In the genomic region with DNA sequence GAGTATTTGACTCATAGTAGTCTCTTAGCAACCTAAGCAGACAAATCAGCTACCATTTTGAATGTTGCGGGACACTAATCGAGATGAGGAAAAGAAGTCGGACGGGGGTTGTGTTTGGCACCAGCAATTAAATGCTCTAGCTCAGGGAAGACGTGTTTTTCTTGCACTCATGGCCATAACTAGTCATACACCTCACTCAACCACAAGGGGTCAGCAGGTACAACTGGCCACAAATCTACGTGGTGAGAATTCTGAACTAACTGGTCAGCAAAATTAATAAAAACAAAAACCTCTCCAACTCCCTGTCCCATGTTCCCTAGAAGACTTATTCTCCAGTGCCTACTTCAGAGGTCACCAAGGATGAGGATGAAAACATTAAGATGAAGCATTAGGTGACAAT, we compare ENCODE assay signal across 17 cellular contexts.
DNase-seq lines count a peak whose midpoint lies in the region; ATAC-seq and TF ChIP-seq lines count a peak whose summit lies in the region.
"Had no signal": no experiment of that assay in that cellular context is flagged by ENCODE, and none has a peak within 500 bp of the region (broad histone marks: within the 10 kb centered on the region; RNA-seq: fewer than 3 reads in every experiment).

No MANE protein-coding gene starts in this region.

- TF ChIP-seq POLR2A in upper lobe of left lung (IDR thresholded peaks at IDR 0.05) = no peak

- H2AFZ ChIP-seq in GM23338 (no peak overlapping the region), neural progenitor cell (replicated peaks) (no peak overlapping the region)
- H2AFZ ChIP-seq: parathyroid adenoma had no signal

- no peak overlapping the region for H3K9ac ChIP-seq in endodermal cell (ENCODE audit: extremely low read depth, low read length, poor library complexity, severe bottlenecking)
- H3K9ac ChIP-seq in neural progenitor cell = no peak overlapping the region
- H3K9ac ChIP-seq: BLaER1, parathyroid adenoma had no signal

- no peak overlapping the region for H3K27ac Mint-ChIP-seq in GM23338
- H3K27ac Mint-ChIP-seq in endodermal cell = no peak overlapping the region
- H3K27ac Mint-ChIP-seq in neural progenitor cell = no peak overlapping the region

- H3K36me3 ChIP-seq in GM23338 (ENCODE audit: insufficient read depth) = no peaks in the 10 kb centered on the region
- H3K36me3 ChIP-seq in endodermal cell (ENCODE audit: control insufficient read depth, insufficient read depth, low read length) = no peaks in the 10 kb centered on the region
- H3K36me3 ChIP-seq in neural progenitor cell = no peaks in the 10 kb centered on the region
- no peaks in the 10 kb centered on the region for H3K36me3 ChIP-seq in upper lobe of left lung
- H3K36me3 ChIP-seq: BLaER1 had no signal

- H3K4me1 ChIP-seq in GM23338 (ENCODE audit: insufficient read depth) (no peaks in the 10 kb centered on the region), endodermal cell (ENCODE audit: control insufficient read depth, insufficient read depth, low read length) (no peaks in the 10 kb centered on the region), neural progenitor cell (no peaks in the 10 kb centered on the region), upper lobe of left lung (no peaks in the 10 kb centered on the region)
- H3K4me1 ChIP-seq: BLaER1, parathyroid adenoma had no signal

- 69 to 85% methylated on average over 3 to 6 of the region's 6 CpGs for WGBS in endodermal cell (ENCODE audit: insufficient coverage in 1 of 2, insufficient read length in 1 of 2), 2 experiments
- WGBS in upper lobe of left lung, 2 donors = 70 to 71% methylated on average over 6 of the region's 6 CpGs

- H3K27me3 Mint-ChIP-seq in GM23338 (ENCODE audit: insufficient read depth, low read depth, poor library complexity) (no peaks in the 10 kb centered on the region), endodermal cell (ENCODE audit: insufficient read depth) (no peaks in the 10 kb centered on the region), neural progenitor cell (ENCODE audit: insufficient read depth, low read depth) (no peaks in the 10 kb centered on the region)

- H3K27ac ChIP-seq in GM23338 (ENCODE audit: low read depth) (no peak overlapping the region), endodermal cell (ENCODE audit: low read depth, low read length) (no peak overlapping the region), neural progenitor cell (no peak overlapping the region), upper lobe of left lung (no peak overlapping the region)
- H3K27ac ChIP-seq: BLaER1, epithelial cell of prostate, parathyroid adenoma, SK-N-MC had no signal

- no peaks in the 10 kb centered on the region for H3K27me3 ChIP-seq in GM23338 (ENCODE audit: insufficient read depth)
- no peaks in the 10 kb centered on the region for H3K27me3 ChIP-seq in endodermal cell (ENCODE audit: control insufficient read depth, insufficient read depth, low read length, poor library complexity, severe bottlenecking)
- no peaks in the 10 kb centered on the region for H3K27me3 ChIP-seq in neural progenitor cell
- H3K27me3 ChIP-seq in upper lobe of left lung = no peaks in the 10 kb centered on the region
- H3K27me3 ChIP-seq: BLaER1 had no signal

- H3K4me2 ChIP-seq in GM23338 (no peak overlapping the region), neural progenitor cell (no peak overlapping the region)
- H3K4me2 ChIP-seq: BLaER1 had no signal

- H3K9me3 Mint-ChIP-seq in GM23338 (no peaks in the 10 kb centered on the region), endodermal cell (peaks cover 5% of the 10 kb centered on the region), neural progenitor cell (no peaks in the 10 kb centered on the region)

- H3K4me1 Mint-ChIP-seq in GM23338 = no peaks in the 10 kb centered on the region
- H3K4me1 Mint-ChIP-seq in endodermal cell = peaks cover 1% of the 10 kb centered on the region
- H3K4me1 Mint-ChIP-seq in neural progenitor cell = peaks cover 6% of the 10 kb centered on the region

- H3K4me3 Mint-ChIP-seq in GM23338 = no peak overlapping the region
- no peak overlapping the region for H3K4me3 Mint-ChIP-seq in endodermal cell
- H3K4me3 Mint-ChIP-seq in neural progenitor cell = no peak overlapping the region

- H4K20me1 ChIP-seq in GM23338 (replicated peaks; ENCODE audit: insufficient read depth) (no peaks in the 10 kb centered on the region), neural progenitor cell (ENCODE audit: low read depth) (no peaks in the 10 kb centered on the region)
- H4K20me1 ChIP-seq: BLaER1 had no signal

- H3K4me3 ChIP-seq in GM23338 = no peak overlapping the region
- no peak overlapping the region for H3K4me3 ChIP-seq in endodermal cell (ENCODE audit: low read length)
- no peak overlapping the region for H3K4me3 ChIP-seq in neural progenitor cell
- H3K4me3 ChIP-seq in upper lobe of left lung = no peak overlapping the region
- H3K4me3 ChIP-seq: BLaER1, GM12878, SK-N-MC had no signal

- H3K9me3 ChIP-seq in endodermal cell (ENCODE audit: control insufficient read depth, low read length) (no peaks in the 10 kb centered on the region), neural progenitor cell (ENCODE audit: low read depth) (no peaks in the 10 kb centered on the region), upper lobe of left lung (no peaks in the 10 kb centered on the region)
- H3K9me3 ChIP-seq: BLaER1 had no signal

- ATAC-seq in GM23338 = peak; percentile 59
- no peak for ATAC-seq in upper lobe of left lung (ENCODE audit: low FRiP score in 2 of 2)
- ATAC-seq: GM12878 had no signal

- H3K9me2 ChIP-seq in GM23338 (ENCODE audit: insufficient read depth) = no peaks in the 10 kb centered on the region

- H3K36me3 Mint-ChIP-seq in GM23338 (ENCODE audit: low read depth) = no peaks in the 10 kb centered on the region
- no peaks in the 10 kb centered on the region for H3K36me3 Mint-ChIP-seq in endodermal cell (ENCODE audit: low read depth)
- H3K36me3 Mint-ChIP-seq in neural progenitor cell = no peaks in the 10 kb centered on the region

- TF ChIP-seq CTCF in GM23338 (conservative IDR thresholded peaks at IDR 0.05; ENCODE audit: low read depth in 2 of 2) (peak; percentile 62 to 78), endodermal cell (conservative IDR thresholded peaks at IDR 0.05) (peak; percentile 78), neural progenitor cell (IDR thresholded peaks at IDR 0.05) (peak; percentile 62), upper lobe of left lung (IDR thresholded peaks at IDR 0.05) (no peak)

- H3K79me2 ChIP-seq in GM23338 (replicated peaks; ENCODE audit: insufficient read depth) (no peaks in the 10 kb centered on the region), neural progenitor cell (ENCODE audit: low read depth) (no peaks in the 10 kb centered on the region)
- H3K79me2 ChIP-seq: parathyroid adenoma had no signal

- no peak for TF ChIP-seq EP300 in upper lobe of left lung (IDR thresholded peaks at IDR 0.05)

- DNase-seq in GM23338 (ENCODE audit: low spot score) (peak; percentile 61), NCI-H82 (lab: John Stamatoyannopoulos, UW) (peak; percentile 23), endodermal cell (peak; percentile 53), neural progenitor cell (ENCODE audit: low spot score) (peak; percentile 46), upper lobe of left lung (no peak), medulla oblongata (ENCODE audit: extremely low spot score) (no peak), KG1 (lab: John Stamatoyannopoulos, UW) (no peak)
- no peak for DNase-seq in activated CD4-positive, CD25-positive, alpha-beta regulatory T cell (lab: John Stamatoyannopoulos, UW)
- DNase-seq: activated gamma-delta T cell treated with Interleukin-2 at 50 U/mL for 16 hours; aorta; NCI-H1694 treated with DMSO at 0.1 percent for 48 hours; NK-92 treated with Interleukin-12 subunit alpha and Interleukin-12 subunit beta, amount 100 ng/mL, for 24 hours had no signal

- H3F3A ChIP-seq in GM23338 (replicated peaks; ENCODE audit: low read depth) = no peaks in the 10 kb centered on the region
- no peaks in the 10 kb centered on the region for H3F3A ChIP-seq in neural progenitor cell (ENCODE audit: low read depth)

TF ChIP-seq in GM23338, 12 proteins besides CTCF, POLR2A, EP300 and RAD21 (continues in another document):
- no peak for TF ChIP-seq POLR2AphosphoS5 (IDR thresholded peaks at IDR 0.05; ENCODE audit: low read depth)
- no peak for TF ChIP-seq EZH2phosphoT487 (IDR thresholded peaks at IDR 0.05; ENCODE audit: unreplicated experiment)
- no peak for TF ChIP-seq CREB1 (CRISPR knock-in tag; IDR thresholded peaks at IDR 0.05; ENCODE audit: low read depth)
- no peak for TF ChIP-seq ZNF331 (CRISPR knock-in tag; IDR thresholded peaks at IDR 0.05; ENCODE audit: low read depth)
- no peak for TF ChIP-seq JUNB (IDR thresholded peaks at IDR 0.05; ENCODE audit: unreplicated experiment)
- TF ChIP-seq ETS1 (IDR thresholded peaks at IDR 0.05) = no peak
- TF ChIP-seq EZH2 (IDR thresholded peaks at IDR 0.05; ENCODE audit: low read depth, unreplicated experiment) = no peak

Comparison
In these comparisons a context has a peak if more than half of its experiments do, and no peak if none do; other contexts are left out.
1. DNase-seq: peak in GM23338 (single experiment), NCI-H82 (single experiment), endodermal cell (single experiment) and neural progenitor cell (single experiment); none in upper lobe of left lung (0 of 2), medulla oblongata (single experiment), KG1 (single experiment) and activated CD4-positive, CD25-positive, alpha-beta regulatory T cell (0 of 4).
2. CTCF ChIP-seq: peak in GM23338 (2 of 2), endodermal cell (single experiment) and neural progenitor cell (single experiment); none in upper lobe of left lung (0 of 6).